In the genomic region with DNA sequence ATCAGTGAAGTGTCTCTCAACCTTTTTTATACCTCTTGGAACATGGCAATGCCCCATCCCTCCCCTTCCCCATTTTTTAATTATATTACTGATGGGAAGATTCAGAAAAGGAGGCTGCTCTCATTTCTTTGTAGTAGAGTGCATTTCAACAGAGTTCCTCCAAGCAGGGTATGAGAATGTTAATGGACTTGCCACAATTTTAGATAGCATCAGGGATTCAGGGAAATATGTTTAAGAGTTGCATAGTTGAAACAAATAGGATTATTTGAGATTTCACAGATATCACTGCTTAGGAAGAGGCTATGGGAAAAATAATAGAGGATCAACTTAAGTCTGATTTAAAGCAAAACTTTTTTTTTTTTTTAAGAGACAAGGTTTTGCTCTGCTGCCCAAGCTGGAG, we compare ENCODE assay signal across 36 cellular contexts. TPM values are rescaled to one million over a fixed set of nuclear protein-coding genes. Genes with fewer than 3 reads are reported as not detected.
"Had no signal": no experiment of that assay in that cellular context is flagged by ENCODE, and none has a peak within 500 bp of the region (broad histone marks: within the 10 kb centered on the region; RNA-seq: fewer than 3 reads in every experiment).

No MANE protein-coding gene starts in this region.

- DNase-seq: activated B cell treated with CpG ODN at 0.5 μM for 24 hours; activated CD4-positive, alpha-beta memory T cell treated with anti-CD3 and anti-CD28 coated beads for 36 hours; activated CD4-positive, alpha-beta T cell treated with anti-CD3 and anti-CD28 coated beads for 4 hours; activated CD4-positive, alpha-beta T cell treated with anti-CD3 and anti-CD28 coated beads, Interleukin-2, amount 10 ng/mL, durations not matched to agents 24 days and 14 days; activated CD4-positive, alpha-beta T cell treated with anti-CD3 and anti-CD28 coated beads, Interleukin-2, amount 50 U/mL, for 1 hour; activated CD4-positive, alpha-beta T cell treated with anti-CD3 and anti-CD28 coated beads, Interleukin-2, amount 50 U/mL, for 4 hours; activated CD4-positive, CD25-positive, alpha-beta regulatory T cell treated with anti-CD3 and anti-CD28 coated beads, Interleukin-2, amount 50 U/mL, for 72 hours; activated CD8-positive, alpha-beta memory T cell treated with anti-CD3 and anti-CD28 coated beads, Interleukin-2, amount 50 U/mL, for 4 hours; activated CD8-positive, alpha-beta T cell treated with anti-CD3 and anti-CD28 coated beads for 36 hours; activated effector memory CD4-positive, alpha-beta T cell treated with anti-CD3 and anti-CD28 coated beads, Interleukin-2, amount 50 U/mL, for 16 hours; activated gamma-delta T cell treated with Interleukin-2 at 50 U/mL for 16 hours; activated naive CD4-positive, alpha-beta T cell; activated naive CD4-positive, alpha-beta T cell treated with anti-CD3 and anti-CD28 coated beads for 36 hours; activated naive CD4-positive, alpha-beta T cell treated with anti-CD3 and anti-CD28 coated beads, Interleukin-2, amount 50 U/mL, for 16 hours; activated naive CD8-positive, alpha-beta T cell treated with anti-CD3 and anti-CD28 coated beads for 36 hours; activated T-cell treated with anti-CD3 and anti-CD28 coated beads for 4 hours; activated T-cell treated with anti-CD3 and anti-CD28 coated beads, Interleukin-2, amount 50 U/mL, for 1 hour; activated T-cell treated with anti-CD3 and anti-CD28 coated beads, Interleukin-2, amount 50 U/mL, for 4 hours; activated T-cell treated with anti-CD3 and anti-CD28 coated beads, Interleukin-2, amount 50 U/mL, for 72 hours; aorta; body of pancreas; brain microvascular endothelial cell; central memory CD4-positive, alpha-beta T cell; T-helper 1 cell; T-helper 2 cell; T-helper 9 cell had no signal

- H3K36me3 Mint-ChIP-seq: activated CD4-positive, alpha-beta memory T cell treated with anti-CD3 and anti-CD28 coated beads for 36 hours; activated naive CD4-positive, alpha-beta T cell treated with anti-CD3 and anti-CD28 coated beads, Interleukin-2, amount 50 U/mL, for 72 hours; activated naive CD8-positive, alpha-beta T cell treated with anti-CD3 and anti-CD28 coated beads for 36 hours had no signal

- H3K36me3 ChIP-seq: adrenal gland, brain microvascular endothelial cell, breast epithelium had no signal

- H3K27ac Mint-ChIP-seq: activated B cell treated with CpG ODN at 0.5 μM for 24 hours; activated CD4-positive, alpha-beta memory T cell treated with anti-CD3 and anti-CD28 coated beads for 36 hours; activated CD4-positive, alpha-beta T cell treated with anti-CD3 and anti-CD28 coated beads, Interleukin-2, amount 10 ng/mL, durations not matched to agents 24 days and 14 days; activated CD8-positive, alpha-beta T cell treated with anti-CD3 and anti-CD28 coated beads for 36 hours; activated naive CD4-positive, alpha-beta T cell treated with anti-CD3 and anti-CD28 coated beads for 36 hours; activated naive CD4-positive, alpha-beta T cell treated with anti-CD3 and anti-CD28 coated beads, Interleukin-2, amount 50 U/mL, for 72 hours; activated naive CD8-positive, alpha-beta T cell treated with anti-CD3 and anti-CD28 coated beads for 36 hours; activated T-cell treated with anti-CD3 and anti-CD28 coated beads, Interleukin-2, amount 50 U/mL, for 72 hours; activated T-helper 1 cell treated with anti-CD3 and anti-CD28 coated beads, Interleukin-12 subunit alpha, Interleukin-12 subunit beta, Interleukin-2, Interleukin-4 antibody, amounts not matched to agents 30 ng/mL and 10 ng/mL and 1 ng/mL, durations not matched to agents 14 hours and 24 hours and 36 hours; activated T-helper 17 cell treated with anti-CD3 and anti-CD28 coated beads, Interleukin-2, amount 50 U/mL, for 72 hours; T-helper 1 cell treated with Interleukin-12 subunit alpha and Interleukin-12 subunit beta and Interleukin-4 antibody, amounts not matched to agents 30 μg/mL and 1 μg/mL, for 36 hours; T-helper 2 cell treated with Interferon-gamma antibody and Interleukin-4, amounts not matched to agents 5 μg/mL and 100 μg/mL, for 36 hours had no signal

- ATAC-seq: activated CD8-positive, alpha-beta T cell treated with anti-CD3 and anti-CD28 coated beads for 36 hours; activated naive CD4-positive, alpha-beta T cell treated with anti-CD3 and anti-CD28 coated beads, Interleukin-2, amount 50 U/mL, for 72 hours; activated T-cell treated with anti-CD3 and anti-CD28 coated beads, Interleukin-2, amount 50 U/mL, for 4 hours; activated T-cell treated with anti-CD3 and anti-CD28 coated beads, Interleukin-2, amount 50 U/mL, for 72 hours; activated T-helper 17 cell treated with anti-CD3 and anti-CD28 coated beads, Interleukin-2, amount 50 U/mL, for 72 hours; body of pancreas had no signal

- H3K27ac ChIP-seq: body of pancreas, brain microvascular endothelial cell, breast epithelium, VCaP had no signal

- H3K4me1 ChIP-seq: body of pancreas, breast epithelium had no signal

- H3K27me3 Mint-ChIP-seq: activated B cell treated with CpG ODN at 0.5 μM for 24 hours; activated CD4-positive, alpha-beta memory T cell treated with anti-CD3 and anti-CD28 coated beads for 36 hours; activated CD4-positive, alpha-beta T cell treated with anti-CD3 and anti-CD28 coated beads, Interleukin-2, amount 10 ng/mL, durations not matched to agents 24 days and 14 days; activated CD8-positive, alpha-beta T cell treated with anti-CD3 and anti-CD28 coated beads for 36 hours; activated naive CD8-positive, alpha-beta T cell treated with anti-CD3 and anti-CD28 coated beads for 36 hours; activated T-helper 17 cell treated with anti-CD3 and anti-CD28 coated beads, Interleukin-2, amount 50 U/mL, for 72 hours had no signal

- H3K4me3 Mint-ChIP-seq: activated B cell treated with CpG ODN at 0.5 μM for 24 hours; activated CD4-positive, alpha-beta memory T cell treated with anti-CD3 and anti-CD28 coated beads for 36 hours; activated CD4-positive, alpha-beta T cell treated with anti-CD3 and anti-CD28 coated beads, Interleukin-2, amount 10 ng/mL, durations not matched to agents 24 days and 14 days; activated CD8-positive, alpha-beta T cell treated with anti-CD3 and anti-CD28 coated beads for 36 hours; activated naive CD4-positive, alpha-beta T cell treated with anti-CD3 and anti-CD28 coated beads for 36 hours; activated naive CD8-positive, alpha-beta T cell treated with anti-CD3 and anti-CD28 coated beads for 36 hours; activated T-cell treated with anti-CD3 and anti-CD28 coated beads, Interleukin-2, amount 50 U/mL, for 4 hours; activated T-cell treated with anti-CD3 and anti-CD28 coated beads, Interleukin-2, amount 50 U/mL, for 72 hours; activated T-helper 1 cell treated with anti-CD3 and anti-CD28 coated beads, Interleukin-12 subunit alpha, Interleukin-12 subunit beta, Interleukin-2, Interleukin-4 antibody, amounts not matched to agents 30 ng/mL and 10 ng/mL and 1 ng/mL, durations not matched to agents 14 hours and 24 hours and 36 hours; activated T-helper 17 cell treated with anti-CD3 and anti-CD28 coated beads, Interleukin-2, amount 50 U/mL, for 72 hours; T-helper 1 cell treated with Interleukin-12 subunit alpha and Interleukin-12 subunit beta and Interleukin-4 antibody, amounts not matched to agents 30 μg/mL and 1 μg/mL, for 36 hours; T-helper 2 cell treated with Interferon-gamma antibody and Interleukin-4, amounts not matched to agents 5 μg/mL and 100 μg/mL, for 36 hours had no signal

- H3K27me3 ChIP-seq: body of pancreas, brain microvascular endothelial cell had no signal

- H3K9me3 Mint-ChIP-seq: activated B cell treated with CpG ODN at 0.5 μM for 24 hours; activated CD4-positive, alpha-beta memory T cell treated with anti-CD3 and anti-CD28 coated beads for 36 hours; activated CD4-positive, alpha-beta T cell treated with anti-CD3 and anti-CD28 coated beads, Interleukin-2, amount 10 ng/mL, durations not matched to agents 24 days and 14 days; activated CD8-positive, alpha-beta T cell treated with anti-CD3 and anti-CD28 coated beads for 36 hours; activated naive CD4-positive, alpha-beta T cell treated with anti-CD3 and anti-CD28 coated beads for 36 hours; activated naive CD8-positive, alpha-beta T cell treated with anti-CD3 and anti-CD28 coated beads for 36 hours; activated T-cell treated with anti-CD3 and anti-CD28 coated beads, Interleukin-2, amount 50 U/mL, for 4 hours; activated T-cell treated with anti-CD3 and anti-CD28 coated beads, Interleukin-2, amount 50 U/mL, for 72 hours; activated T-helper 1 cell treated with anti-CD3 and anti-CD28 coated beads, Interleukin-12 subunit alpha, Interleukin-12 subunit beta, Interleukin-2, Interleukin-4 antibody, amounts not matched to agents 30 ng/mL and 10 ng/mL and 1 ng/mL, durations not matched to agents 14 hours and 24 hours and 36 hours; activated T-helper 17 cell treated with anti-CD3 and anti-CD28 coated beads, Interleukin-2, amount 50 U/mL, for 72 hours; T-helper 1 cell treated with Interleukin-12 subunit alpha and Interleukin-12 subunit beta and Interleukin-4 antibody, amounts not matched to agents 30 μg/mL and 1 μg/mL, for 36 hours; T-helper 2 cell treated with Interferon-gamma antibody and Interleukin-4, amounts not matched to agents 5 μg/mL and 100 μg/mL, for 36 hours had no signal

- H3K4me3 ChIP-seq: adrenal gland, body of pancreas, breast epithelium had no signal

- H3K4me1 Mint-ChIP-seq: activated B cell treated with CpG ODN at 0.5 μM for 24 hours; activated CD4-positive, alpha-beta T cell treated with anti-CD3 and anti-CD28 coated beads, Interleukin-2, amount 10 ng/mL, durations not matched to agents 24 days and 14 days; activated naive CD8-positive, alpha-beta T cell treated with anti-CD3 and anti-CD28 coated beads for 36 hours; activated T-helper 17 cell treated with anti-CD3 and anti-CD28 coated beads, Interleukin-2, amount 50 U/mL, for 72 hours had no signal

- H3K9me3 ChIP-seq: adrenal gland, body of pancreas, breast epithelium had no signal

RNA-seq across cellular contexts. Expression of a gene that starts 46.2 kb away (rescaled TPM):
- total RNA-seq: activated B cell treated with CpG ODN at 0.5 μM for 24 hours; activated CD4-positive, alpha-beta memory T cell treated with anti-CD3 and anti-CD28 coated beads for 36 hours; activated CD4-positive, alpha-beta T cell treated with anti-CD3 and anti-CD28 coated beads, Interleukin-2, amount 10 ng/mL, durations not matched to agents 24 days and 14 days; activated CD8-positive, alpha-beta memory T cell treated with anti-CD3 and anti-CD28 coated beads for 36 hours; activated CD8-positive, alpha-beta T cell treated with anti-CD3 and anti-CD28 coated beads for 36 hours; activated naive CD4-positive, alpha-beta T cell treated with anti-CD3 and anti-CD28 coated beads for 36 hours; activated naive CD8-positive, alpha-beta T cell treated with anti-CD3 and anti-CD28 coated beads for 36 hours; activated T-helper 1 cell treated with anti-CD3 and anti-CD28 coated beads, Interleukin-12 subunit alpha, Interleukin-12 subunit beta, Interleukin-2, Interleukin-4 antibody, amounts not matched to agents 30 ng/mL and 10 ng/mL and 1 ng/mL, durations not matched to agents 14 hours and 24 hours and 36 hours; astrocyte had no signal
